In genomic region chr17:33992113-33992512, GRCh38 we compare ENCODE assay signal across 28 cellular contexts.
"Had no signal": no experiment of that assay in that cellular context is flagged by ENCODE, and none has a peak within 500 bp of the region (broad histone marks: within the 10 kb centered on the region; RNA-seq: fewer than 3 reads in every experiment).

No MANE protein-coding gene starts in this region.

- DNase-seq: Karpas-422, MM.1S, MV-4-11, NCI-H1092, NCI-H1105, NCI-H1417 treated with DMSO at 0.1 percent for 48 hours, NCI-H1436 treated with DMSO at 0.1 percent for 48 hours, NCI-H1694 treated with DMSO at 0.1 percent for 48 hours, NCI-H187 treated with DMSO at 0.1 percent for 48 hours, NCI-H2029, NCI-H2081 treated with DMSO at 0.1 percent for 48 hours, NCI-H2107, NCI-H2171, NCI-H226, NCI-H446 treated with DMSO at 0.1 percent for 48 hours, NCI-H510A, NCI-H524, NCI-H748 treated with DMSO at 0.1 percent for 48 hours, PC-9, SHP77, SIG-M5, T-cell had no signal

- H3K27me3 ChIP-seq: SJCRH30 had no signal

- H3K27ac ChIP-seq: PC-9, RWPE1, SJCRH30, SK-N-MC had no signal

- H3K4me3 ChIP-seq: PC-9, SJCRH30, SK-N-MC had no signal

- ATAC-seq: Panc1, Right ventricle myocardium inferior, SK-N-SH treated with all-trans-retinoic acid at 6 μM for 48 hours, T-cell had no signal

- H3K4me2 ChIP-seq: PC-9 had no signal

- H3K36me3 ChIP-seq: SJCRH30 had no signal
